ENCODE assay signal across 8 cellular contexts in genomic region chr5:177302354-177303110, GRCh38. TPM values are rescaled to one million over a fixed set of nuclear protein-coding genes. Genes with fewer than 3 reads are reported as not detected.
A peak's percentile ranks its signal among the peaks of the same experiment; 100 is the strongest.
DNase-seq lines count a peak whose midpoint lies in the region; ATAC-seq and TF ChIP-seq lines count a peak whose summit lies in the region.

No MANE protein-coding gene starts in this region.

- H3K27me3 ChIP-seq in CD8-positive, alpha-beta memory T cell (ENCODE audit: insufficient read depth, low read length, poor library complexity, severe bottlenecking) = no peaks in the 10 kb centered on the region
- no peaks in the 10 kb centered on the region for H3K27me3 ChIP-seq in body of pancreas
- no peaks in the 10 kb centered on the region for H3K27me3 ChIP-seq in lower lobe of right lung (ENCODE audit: low read depth)
- H3K27me3 ChIP-seq in aorta (ENCODE audit: control insufficient read depth in 1 of 2, insufficient read depth in 2 of 2, low read length in 1 of 2) = no peaks in the 10 kb centered on the region

- peaks cover 0 to 3% of the 10 kb centered on the region in 2 donors for H3K27me3 Mint-ChIP-seq in CD8-positive, alpha-beta memory T cell

- H3K4me1 ChIP-seq in CD8-positive, alpha-beta memory T cell (ENCODE audit: insufficient read depth, low read length) = peaks cover 63% of the 10 kb centered on the region
- H3K4me1 ChIP-seq in body of pancreas (peaks cover 55% of the 10 kb centered on the region), lower lobe of right lung (peaks cover 78% of the 10 kb centered on the region), aorta (ENCODE audit: control insufficient read depth in 1 of 2, insufficient read depth in 2 of 2, low read length in 2 of 2) (no peaks in the 10 kb centered on the region)

- no peaks in the 10 kb centered on the region for H3K9me3 Mint-ChIP-seq in CD8-positive, alpha-beta memory T cell

- POLR2A ChIA-PET in CD8-positive, alpha-beta memory T cell (lab: Charles Lee) = interaction anchor here (0.6 to 1.5 kb wide), 2 partner anchors 100 to 121 kb away, joined by 3 to 6 read pairs; no protein-coding TSS in a partner anchor

- peak overlapping the region; percentile 93 to 98 (median 96) for H3K4me3 Mint-ChIP-seq in CD8-positive, alpha-beta memory T cell

- peak overlapping the region; percentile 91 for H3K27ac ChIP-seq in CD8-positive, alpha-beta memory T cell (ENCODE audit: low read depth, low read length)
- peak overlapping the region; percentile 81 to 93 (median 90) for H3K27ac ChIP-seq in body of pancreas
- peak overlapping the region; percentile 91 for H3K27ac ChIP-seq in lower lobe of right lung
- H3K27ac ChIP-seq in aorta (ENCODE audit: low read depth in 1 of 2, low read length in 2 of 2) = no peak overlapping the region

- ATAC-seq in body of pancreas (peak; percentile 21), lower lobe of right lung (no peak), aorta (ENCODE audit: low FRiP score) (no peak), HG02642 (IDR thresholded peaks at IDR 0.05; ENCODE audit: poor library complexity, unreplicated experiment) (no peak)

- no peak for DNase-seq in CD8-positive, alpha-beta memory T cell
- no peak for DNase-seq in LNCaP clone FGC (ENCODE audit: low read depth)
- DNase-seq in body of pancreas = peak; percentile 55 to 66 (median 56)
- no peak for DNase-seq in lower lobe of right lung
- DNase-seq in aorta = peak in 1 of 2 donors; percentile 76
- no peak for DNase-seq in NCI-H446 treated with DMSO at 0.1 percent for 48 hours (lab: John Stamatoyannopoulos, UW)
- DNase-seq in stimulated activated CD4-positive, alpha-beta T cell treated with anti-CD3 and anti-CD28 coated beads, Interleukin-1b, Interleukin-23, amount 100 ng/mL, for 48 hours = no peak

- 9 to 15% methylated on average over 14 to 24 of the region's 24 CpGs for WGBS in body of pancreas, 2 donors
- WGBS in aorta, 2 donors = 30% methylated on average over 24 of the region's 24 CpGs

- H3K27ac Mint-ChIP-seq in CD8-positive, alpha-beta memory T cell = peak overlapping the region; percentile 82 to 99 (median 92)

- CTCF ChIA-PET in CD8-positive, alpha-beta memory T cell (lab: Charles Lee) = interaction anchor here (1.1 to 2.0 kb wide), 5 partner anchors 7 to 190 kb away, joined by 3 to 9 read pairs (median 4); no protein-coding TSS in a partner anchor

- peak overlapping the region; percentile 77 for H3K4me3 ChIP-seq in CD8-positive, alpha-beta memory T cell (ENCODE audit: low read length)
- H3K4me3 ChIP-seq in LNCaP clone FGC (ENCODE audit: low read depth, low read length) (peak overlapping the region; percentile 91), body of pancreas (peak overlapping the region; percentile 70 to 80), lower lobe of right lung (peak overlapping the region; percentile 100), aorta (ENCODE audit: low read length in 2 of 2) (peak overlapping the region; percentile 38 to 73)

- peaks cover 22% of the 10 kb centered on the region for H3K36me3 ChIP-seq in CD8-positive, alpha-beta memory T cell (ENCODE audit: insufficient read depth, low read length)
- H3K36me3 ChIP-seq in body of pancreas (replicated peaks in 1 of 2; ENCODE audit: insufficient read depth in 1 of 2, low read depth in 2 of 2) = peaks cover 0 to 8% of the 10 kb centered on the region in 2 donors
- peaks cover 47% of the 10 kb centered on the region for H3K36me3 ChIP-seq in lower lobe of right lung
- peaks cover 0 to 6% of the 10 kb centered on the region in 2 donors for H3K36me3 ChIP-seq in aorta (ENCODE audit: control insufficient read depth in 1 of 2, insufficient read depth in 2 of 2, low read length in 1 of 2)

- intact Hi-C loops in body of pancreas (cut with DNase I) = no loop called here
- intact Hi-C loops in lower lobe of right lung (cut with DNase I) = no loop called here
- intact Hi-C loops in aorta (cut with DNase I) = no loop called here

- no peak for TF ChIP-seq POLR2A in body of pancreas (IDR thresholded peaks at IDR 0.05)

- H3K4me1 Mint-ChIP-seq in CD8-positive, alpha-beta memory T cell = peaks cover 63 to 88% (median 77%) of the 10 kb centered on the region in 3 donors

- no peaks in the 10 kb centered on the region for H3K9me3 ChIP-seq in CD8-positive, alpha-beta memory T cell (ENCODE audit: low read length)
- H3K9me3 ChIP-seq in body of pancreas (no peaks in the 10 kb centered on the region), lower lobe of right lung (no peaks in the 10 kb centered on the region), aorta (ENCODE audit: control insufficient read depth, low read length) (no peaks in the 10 kb centered on the region)

- no peak for TF ChIP-seq CTCF in LNCaP clone FGC (IDR thresholded peaks at IDR 0.05; ENCODE audit: control insufficient read depth, extremely low read depth, insufficient read depth)
- TF ChIP-seq CTCF in body of pancreas (IDR thresholded peaks at IDR 0.05) = peak in 5 of 7 experiments; percentile 11 to 42 (median 24)
- TF ChIP-seq CTCF in lower lobe of right lung (IDR thresholded peaks at IDR 0.05) = no peak

- peaks cover 6 to 43% (median 8%) of the 10 kb centered on the region in 3 donors for H3K36me3 Mint-ChIP-seq in CD8-positive, alpha-beta memory T cell

RNA-seq across cellular contexts. Expression of gene RAB24, which starts 1.0 kb away (rescaled TPM):
- 10 to 100 TPM; 26.1 to 28.3 TPM for total RNA-seq in CD8-positive, alpha-beta memory T cell
- polyA plus RNA-seq in CD8-positive, alpha-beta memory T cell = 22.9 TPM
- total RNA-seq in body of pancreas (10 to 100 TPM; 79.1 to 92.0 TPM), lower lobe of right lung (41.6 TPM), aorta (10 to 100 TPM; 19.6 to 28.7 TPM)
- 10 to 100 TPM; 49.6 to 80.7 TPM for polyA plus RNA-seq in aorta

RNA-seq across cellular contexts. Expression of gene PRELID1, which starts 1.1 kb away (rescaled TPM):
- 100 to 1,000 TPM; 342 to 344 TPM for total RNA-seq in CD8-positive, alpha-beta memory T cell
- polyA plus RNA-seq in CD8-positive, alpha-beta memory T cell = 235 TPM
- 10 to 100 TPM; 63.3 to 91.8 TPM for total RNA-seq in body of pancreas
- total RNA-seq in lower lobe of right lung = 101 TPM
- 10 to 100 TPM; 57.2 to 72.7 TPM for total RNA-seq in aorta
- 100 to 1,000 TPM in 1 of 2 donors, 10 to 100 TPM in 1; 91.0 to 104 TPM for polyA plus RNA-seq in aorta

RNA-seq across cellular contexts. Expression of gene MXD3, which starts 9.2 kb away (rescaled TPM):
- 10 to 100 TPM; 10.2 to 13.4 TPM for total RNA-seq in CD8-positive, alpha-beta memory T cell
- 0.79 TPM for polyA plus RNA-seq in CD8-positive, alpha-beta memory T cell
- total RNA-seq in body of pancreas (10 to 100 TPM; 13.2 to 21.4 TPM), lower lobe of right lung (10.8 TPM), aorta (1 to 10 TPM; 9.1 to 9.2 TPM)
- 10 to 100 TPM in 1 of 2 donors, 1 to 10 TPM in 1; 4.1 to 52.6 TPM for polyA plus RNA-seq in aorta

RNA-seq across cellular contexts. Expression of gene LMAN2, which starts 48.9 kb away (rescaled TPM):
- total RNA-seq in CD8-positive, alpha-beta memory T cell = 100 to 1,000 TPM; 112 to 126 TPM
- polyA plus RNA-seq in CD8-positive, alpha-beta memory T cell = 276 TPM
- total RNA-seq in body of pancreas (100 to 1,000 TPM; 218 to 227 TPM), lower lobe of right lung (108 TPM), aorta (10 to 100 TPM; 86.2 to 89.0 TPM)
- 100 to 1,000 TPM; 142 to 145 TPM for polyA plus RNA-seq in aorta

RNA-seq across cellular contexts. Expression of gene RGS14, which starts 55.2 kb away (rescaled TPM):
- total RNA-seq in CD8-positive, alpha-beta memory T cell = 10 to 100 TPM; 60.5 to 61.9 TPM
- 83.5 TPM for polyA plus RNA-seq in CD8-positive, alpha-beta memory T cell
- total RNA-seq in body of pancreas (10 to 100 TPM; 15.0 to 39.2 TPM), lower lobe of right lung (16.2 TPM), aorta (10 to 100 TPM in 1 of 2 donors, 1 to 10 TPM in 1; 8.8 to 15.0 TPM)
- 1 to 10 TPM; 5.7 to 9.4 TPM for polyA plus RNA-seq in aorta

Comparison
In these comparisons a context has a peak if more than half of its experiments do, and no peak if none do; other contexts are left out.
1. DNase-seq: peak in body of pancreas (4 of 4); none in CD8-positive, alpha-beta memory T cell (0 of 5), LNCaP clone FGC (single experiment), lower lobe of right lung (single experiment), NCI-H446 treated with DMSO at 0.1 percent for 48 hours (single experiment) and stimulated activated CD4-positive, alpha-beta T cell treated with anti-CD3 and anti-CD28 coated beads, Interleukin-1b, Interleukin-23, amount 100 ng/mL, for 48 hours (single experiment).
2. H3K27ac ChIP-seq: peak in CD8-positive, alpha-beta memory T cell (single experiment), body of pancreas (4 of 4) and lower lobe of right lung (single experiment); none in aorta (0 of 2).
3. CTCF ChIP-seq: peak in body of pancreas (5 of 7); none in LNCaP clone FGC (single experiment) and lower lobe of right lung (single experiment).
4. Peak in every context shown above with its lines, with median percentiles within 50 percentile points of each other: H3K4me3 ChIP-seq.